Comparison of ENCODE assay signal across 8 cellular contexts in genomic region chr3:3798641-3799113, GRCh38. TPM values are rescaled to one million over a fixed set of nuclear protein-coding genes. Genes with fewer than 3 reads are reported as not detected.
A peak's percentile ranks its signal among the peaks of the same experiment; 100 is the strongest.
DNase-seq lines count a peak whose midpoint lies in the region; ATAC-seq and TF ChIP-seq lines count a peak whose summit lies in the region.

No MANE protein-coding gene starts in this region.

- H3K36me3 ChIP-seq in CD8-positive, alpha-beta memory T cell (ENCODE audit: insufficient read depth, low read length): no peaks in the 10 kb centered on the region
- no peaks in the 10 kb centered on the region for H3K36me3 ChIP-seq in HAP-1 (replicated peaks)
- no peaks in the 10 kb centered on the region for H3K36me3 ChIP-seq in gastroesophageal sphincter
- H3K36me3 ChIP-seq in neuronal stem cell (replicated peaks in 1 of 2; ENCODE audit: control insufficient read depth in 2 of 2, insufficient read depth in 2 of 2, low read length in 2 of 2): peaks cover 0 to 14% of the 10 kb centered on the region in 2 donors
- H3K36me3 ChIP-seq in vagina: no peaks in the 10 kb centered on the region

- in situ Hi-C loops in HAP-1 (cut with MboI; ENCODE audit: low sequenced_read_pairs): no loop called here

- ATAC-seq in gastroesophageal sphincter: no peak

- H3K4me3 ChIP-seq in CD8-positive, alpha-beta memory T cell (ENCODE audit: low read length): peak overlapping the region; percentile 42
- H3K4me3 ChIP-seq in HAP-1 (peak overlapping the region; percentile 42), gastroesophageal sphincter (peak overlapping the region; percentile 36 to 60), neuronal stem cell (ENCODE audit: low read length in 2 of 2) (peak overlapping the region; percentile 87 to 89), vagina (peak overlapping the region; percentile 49 to 65)

- H3K4ac ChIP-seq in neuronal stem cell (ENCODE audit: low read length): no peak overlapping the region

- TF ChIP-seq EP300 in gastroesophageal sphincter (IDR thresholded peaks at IDR 0.05): no peak

- POLR2A ChIA-PET in CD8-positive, alpha-beta memory T cell (lab: Charles Lee): no interaction called here
- POLR2A ChIA-PET in activated CD4-positive, alpha-beta memory T cell treated with anti-CD3 and anti-CD28 coated beads for 36 hours (lab: Charles Lee): no interaction called here

- peaks cover 8 to 27% (median 8%) of the 10 kb centered on the region in 3 donors for H3K4me1 Mint-ChIP-seq in CD8-positive, alpha-beta memory T cell
- peaks cover 9% of the 10 kb centered on the region for H3K4me1 Mint-ChIP-seq in activated CD4-positive, alpha-beta memory T cell treated with anti-CD3 and anti-CD28 coated beads for 36 hours (ENCODE audit: low read depth)

- peak overlapping the region; percentile 99 for H2BK120ac ChIP-seq in neuronal stem cell (ENCODE audit: low read depth, low read length)

- peak overlapping the region; percentile 85 for H3K14ac ChIP-seq in neuronal stem cell (ENCODE audit: low read length)

- H3K27me3 ChIP-seq in CD8-positive, alpha-beta memory T cell (ENCODE audit: insufficient read depth, low read length, poor library complexity, severe bottlenecking): peaks cover 11% of the 10 kb centered on the region
- H3K27me3 ChIP-seq in HAP-1 (ENCODE audit: low read depth) (no peaks in the 10 kb centered on the region), gastroesophageal sphincter (peaks cover 10% of the 10 kb centered on the region), neuronal stem cell (ENCODE audit: control insufficient read depth in 3 of 3, insufficient read depth in 3 of 3, low read depth in 1 of 3, low read length in 3 of 3) (no peaks in the 10 kb centered on the region), vagina (no peaks in the 10 kb centered on the region)

- peak overlapping the region; percentile 99 for H3K18ac ChIP-seq in neuronal stem cell (ENCODE audit: low read length)

- H3K27ac ChIP-seq in CD8-positive, alpha-beta memory T cell (ENCODE audit: low read depth, low read length): no peak overlapping the region
- H3K27ac ChIP-seq in gastroesophageal sphincter (peak overlapping the region in 2 of 4 donors; percentile 51 to 60), neuronal stem cell (replicated peaks; ENCODE audit: low read length) (peak overlapping the region; percentile 95), vagina (no peak overlapping the region)

- 3% methylated on average over 5 of the region's 37 CpGs; no CpG with 5 or more reads in 1 of the 2 donors for WGBS in gastroesophageal sphincter (ENCODE audit: low coverage in 1 of 2), 2 donors
- no CpG with 5 or more reads among the region's 37 CpGs for WGBS in neuronal stem cell (ENCODE audit: extremely low coverage in 2 of 2, insufficient read length in 2 of 2, insufficient replicate concordance in 1 of 2), 2 donors

- H3K9me3 Mint-ChIP-seq in CD8-positive, alpha-beta memory T cell: peaks cover 9 to 39% (median 12%) of the 10 kb centered on the region in 5 donors
- peaks cover 11% of the 10 kb centered on the region for H3K9me3 Mint-ChIP-seq in activated CD4-positive, alpha-beta memory T cell treated with anti-CD3 and anti-CD28 coated beads for 36 hours

- intact Hi-C loops in activated CD4-positive, alpha-beta memory T cell treated with anti-CD3 and anti-CD28 coated beads for 36 hours (cut with micrococcal nuclease): loop anchor here (10.0 kb wide), 1 partner anchor 604 kb away; no protein-coding TSS in a partner anchor
- intact Hi-C loops in vagina (cut with DNase I): no loop called here

- TF ChIP-seq CTCF in gastroesophageal sphincter (IDR thresholded peaks at IDR 0.05) (no peak), vagina (IDR thresholded peaks at IDR 0.05) (no peak)

- H3K23ac ChIP-seq in neuronal stem cell (ENCODE audit: low read depth, low read length, poor library complexity): no peak overlapping the region

- no peaks in the 10 kb centered on the region for H3K9me3 ChIP-seq in CD8-positive, alpha-beta memory T cell (ENCODE audit: low read length)
- no peaks in the 10 kb centered on the region for H3K9me3 ChIP-seq in HAP-1
- no peaks in the 10 kb centered on the region for H3K9me3 ChIP-seq in gastroesophageal sphincter
- H3K9me3 ChIP-seq in neuronal stem cell (replicated peaks in 1 of 2; ENCODE audit: control insufficient read depth in 2 of 2, insufficient read depth in 1 of 2, low read depth in 1 of 2, low read length in 2 of 2): peaks cover 0 to 4% of the 10 kb centered on the region in 2 donors
- H3K9me3 ChIP-seq in vagina: no peaks in the 10 kb centered on the region

- peak in 3 of 5 donors; percentile 24 to 78 (median 50) for DNase-seq in CD8-positive, alpha-beta memory T cell
- DNase-seq in HAP-1 (ENCODE audit: low spot score in 2 of 2) (peak; percentile 33 to 54), neuronal stem cell (ENCODE audit: low spot score) (no peak), vagina (ENCODE audit: extremely low spot score in 2 of 2) (no peak), ureter (ENCODE audit: low spot score) (no peak), NK-92 (lab: John Stamatoyannopoulos, UW; ENCODE audit: unreplicated experiment) (no peak)
- peak; percentile 43 for DNase-seq in activated CD4-positive, alpha-beta memory T cell treated with anti-CD3 and anti-CD28 coated beads for 36 hours

- H2AK5ac ChIP-seq in neuronal stem cell (ENCODE audit: low read depth, low read length): no peak overlapping the region

- peak overlapping the region; percentile 27 to 89 (median 83) for H3K4me3 Mint-ChIP-seq in CD8-positive, alpha-beta memory T cell
- peak overlapping the region; percentile 67 for H3K4me3 Mint-ChIP-seq in activated CD4-positive, alpha-beta memory T cell treated with anti-CD3 and anti-CD28 coated beads for 36 hours

- H3K27ac Mint-ChIP-seq in CD8-positive, alpha-beta memory T cell: peak overlapping the region in 4 of 8 donors; percentile 33 to 88 (median 59)
- H3K27ac Mint-ChIP-seq in activated CD4-positive, alpha-beta memory T cell treated with anti-CD3 and anti-CD28 coated beads for 36 hours: no peak overlapping the region

- H4K91ac ChIP-seq in neuronal stem cell (ENCODE audit: low read depth, low read length, poor library complexity): peak overlapping the region; percentile 83

- TF ChIP-seq POLR2A in gastroesophageal sphincter (IDR thresholded peaks at IDR 0.05) (no peak), vagina (IDR thresholded peaks at IDR 0.05) (no peak)

- peaks cover 2% of the 10 kb centered on the region for H3K79me1 ChIP-seq in neuronal stem cell (ENCODE audit: low read depth, low read length)

- peak overlapping the region; percentile 68 for H4K8ac ChIP-seq in neuronal stem cell (ENCODE audit: low read depth, low read length)

- peak overlapping the region; percentile 70 for H3K4me2 ChIP-seq in neuronal stem cell (ENCODE audit: insufficient read depth, low read length, poor library complexity, severe bottlenecking)

- H3K27me3 Mint-ChIP-seq in CD8-positive, alpha-beta memory T cell: peaks cover 24 to 49% of the 10 kb centered on the region in 2 donors
- H3K27me3 Mint-ChIP-seq in activated CD4-positive, alpha-beta memory T cell treated with anti-CD3 and anti-CD28 coated beads for 36 hours: peaks cover 42% of the 10 kb centered on the region

- H3K4me1 ChIP-seq in CD8-positive, alpha-beta memory T cell (ENCODE audit: insufficient read depth, low read length): no peaks in the 10 kb centered on the region
- H3K4me1 ChIP-seq in HAP-1: peaks cover 19% of the 10 kb centered on the region
- peaks cover 0 to 28% (median 10%) of the 10 kb centered on the region in 3 donors for H3K4me1 ChIP-seq in gastroesophageal sphincter
- peaks cover 0 to 16% of the 10 kb centered on the region in 2 donors for H3K4me1 ChIP-seq in neuronal stem cell (ENCODE audit: control insufficient read depth in 2 of 2, insufficient read depth in 1 of 2, low read depth in 1 of 2, low read length in 2 of 2)
- H3K4me1 ChIP-seq in vagina: peaks cover 19% of the 10 kb centered on the region

- H3K36me3 Mint-ChIP-seq in CD8-positive, alpha-beta memory T cell: peaks cover 0 to 15% (median 0%) of the 10 kb centered on the region in 3 donors
- H3K36me3 Mint-ChIP-seq in activated CD4-positive, alpha-beta memory T cell treated with anti-CD3 and anti-CD28 coated beads for 36 hours: no peaks in the 10 kb centered on the region

- peak overlapping the region; percentile 87 for H3K9ac ChIP-seq in neuronal stem cell (ENCODE audit: low read depth, low read length, poor library complexity)

- H2BK15ac ChIP-seq in neuronal stem cell (ENCODE audit: low read length): no peak overlapping the region

- no peak overlapping the region for H2BK12ac ChIP-seq in neuronal stem cell (ENCODE audit: low read length)

- CTCF ChIA-PET in CD8-positive, alpha-beta memory T cell (lab: Charles Lee): no interaction called here
- CTCF ChIA-PET in activated CD4-positive, alpha-beta memory T cell treated with anti-CD3 and anti-CD28 coated beads for 36 hours (lab: Charles Lee): no interaction called here

- peak overlapping the region; percentile 98 for H2AFZ ChIP-seq in neuronal stem cell (ENCODE audit: low read length)

- peak overlapping the region; percentile 67 for H2BK5ac ChIP-seq in neuronal stem cell (ENCODE audit: low read length)

RNA-seq across cellular contexts. Expression of gene LRRN1, which starts 0.6 kb away (rescaled TPM):
- under 1 TPM; 0.39 to 0.80 TPM for total RNA-seq in CD8-positive, alpha-beta memory T cell
- 0.23 TPM for polyA plus RNA-seq in CD8-positive, alpha-beta memory T cell
- total RNA-seq in activated CD4-positive, alpha-beta memory T cell treated with anti-CD3 and anti-CD28 coated beads for 36 hours: under 1 TPM in 1 of 2 experiments, not detected in 1; 0.17 TPM
- total RNA-seq in gastroesophageal sphincter (1 to 10 TPM in 3 of 4 donors, under 1 TPM in 1; 0.40 to 3.1 (median 1.6) TPM), vagina (1.7 TPM), ureter (4.7 TPM)
- polyA plus RNA-seq in neuronal stem cell (2013, experiment 1 of 2): 180 TPM
- 184 TPM for polyA plus RNA-seq in neuronal stem cell (2013, experiment 2 of 2)

Comparison
In these comparisons a context has a peak if more than half of its experiments do, and no peak if none do; other contexts are left out.
1. DNase-seq: peak in CD8-positive, alpha-beta memory T cell (3 of 5), HAP-1 (2 of 2) and activated CD4-positive, alpha-beta memory T cell treated with anti-CD3 and anti-CD28 coated beads for 36 hours (single experiment); none in neuronal stem cell (single experiment), vagina (0 of 2), ureter (single experiment) and NK-92 (single experiment).
2. Peak in every context shown above with its lines, with median percentiles within 50 percentile points of each other: H3K4me3 ChIP-seq.